ENCODE assay signal across 8 cellular contexts in genomic region chr14:35807131-35807961, GRCh38. TPM values are rescaled to one million over a fixed set of nuclear protein-coding genes. Genes with fewer than 3 reads are reported as not detected.
DNase-seq lines count a peak whose midpoint lies in the region; ATAC-seq and TF ChIP-seq lines count a peak whose summit lies in the region.

No MANE protein-coding gene starts in this region.

- 0 out of 2 replicates have a peak, but pooled peaks cover 2% of the 10 kb centered on the region for H3K36me3 Mint-ChIP-seq in WTC11
- no peaks in the 10 kb centered on the region for H3K36me3 Mint-ChIP-seq in glutamatergic neuron (ENCODE audit: unreplicated experiment)
- peaks cover 27% of the 10 kb centered on the region for H3K36me3 Mint-ChIP-seq in stimulated activated effector memory CD8-positive, alpha-beta T cell treated with anti-CD3 and anti-CD28 coated beads, Interleukin-12 subunit alpha, Interleukin-12 subunit beta, amount 100 ng/mL, for 72 hours

- peak overlapping the region; percentile 92; the same call in 1 of the 2 replicates for H2AFZ ChIP-seq in SK-N-SH (ENCODE audit: low read depth)

- H4K20me1 ChIP-seq in SK-N-SH (ENCODE audit: insufficient read depth): no peaks in the 10 kb centered on the region; the same call in 1 of the 2 replicates

- no peak for TF ChIP-seq EP300 in SK-N-SH (IDR thresholded peaks at IDR 0.05; ENCODE audit: borderline replicate concordance in 1 of 2, low read depth in 1 of 2, low read length in 1 of 2)

- WGBS in SK-N-SH (ENCODE audit: low lambda C conversion rate): 57% methylated on average over 8 of the region's 8 CpGs

- CTCF ChIA-PET in SK-N-SH (lab: Yijun Ruan, JAX) (interaction anchor here (0.6 to 2.0 kb wide), 4 partner anchors 11 to 35 kb away, joined by 3 to 8 read pairs (median 6); no protein-coding TSS in a partner anchor), WTC11 (lab: Charles Lee) (interaction anchor here (1.5 to 5.1 kb wide), 2 partner anchors 10 to 15 kb away, joined by 9 to 25 read pairs; no protein-coding TSS in a partner anchor)

- DNase-seq in SK-N-SH: no peak
- DNase-seq in WTC11 (ENCODE audit: low spot score): no peak
- no peak for DNase-seq in glutamatergic neuron
- DNase-seq in stimulated activated effector memory CD8-positive, alpha-beta T cell treated with anti-CD3 and anti-CD28 coated beads, Interleukin-12 subunit alpha, Interleukin-12 subunit beta, amount 100 ng/mL, for 72 hours (ENCODE audit: low spot score in 2 of 2): no peak
- no peak for DNase-seq in kidney glomerular epithelial cell (lab: John Stamatoyannopoulos, UW)
- no peak for DNase-seq in NCI-H187 treated with DMSO at 0.1 percent for 48 hours (lab: John Stamatoyannopoulos, UW)

- H3F3A ChIP-seq in SK-N-SH (replicated peaks; ENCODE audit: insufficient read depth): peaks cover 15% of the 10 kb centered on the region

- no peak for TF ChIP-seq CTCF in SK-N-SH (IDR thresholded peaks at IDR 0.05)
- no peak for TF ChIP-seq CTCF in WTC11 (IDR thresholded peaks at IDR 0.05)
- no peak for TF ChIP-seq CTCF in glutamatergic neuron (IDR thresholded peaks at IDR 0.05; ENCODE audit: partially characterized antibody, unreplicated experiment)

- H3K27ac Mint-ChIP-seq in WTC11 (peak overlapping the region; percentile 3; the same call in 1 of the 2 replicates), glutamatergic neuron (ENCODE audit: unreplicated experiment) (peak overlapping the region; percentile 45)
- peak overlapping the region; percentile 96 for H3K27ac Mint-ChIP-seq in stimulated activated effector memory CD8-positive, alpha-beta T cell treated with anti-CD3 and anti-CD28 coated beads, Interleukin-12 subunit alpha, Interleukin-12 subunit beta, amount 100 ng/mL, for 72 hours

- POLR2A ChIA-PET in SK-N-SH (lab: Yijun Ruan, JAX): interaction anchor here (0.5 kb wide), 1 partner anchor 19 kb away, joined by 3 read pairs; no protein-coding TSS in a partner anchor
- POLR2A ChIA-PET in WTC11 (lab: Charles Lee): interaction anchor here (2.5 kb wide), 1 partner anchor 19 kb away, joined by 9 read pairs; the partner anchor contains the start of gene BRMS1L

- H3K4me3 ChIP-seq in SK-N-SH (ENCODE audit: low read depth in 2 of 2, low read length in 1 of 2): peak overlapping the region; percentile 70 to 98; a peak in 3 of 4 replicates

- peak overlapping the region; percentile 76 for H3K4me2 ChIP-seq in SK-N-SH

- H3K4me1 Mint-ChIP-seq in WTC11 (peaks cover 15% of the 10 kb centered on the region), glutamatergic neuron (ENCODE audit: low read depth, unreplicated experiment) (peaks cover 10% of the 10 kb centered on the region)
- peaks cover 31% of the 10 kb centered on the region for H3K4me1 Mint-ChIP-seq in stimulated activated effector memory CD8-positive, alpha-beta T cell treated with anti-CD3 and anti-CD28 coated beads, Interleukin-12 subunit alpha, Interleukin-12 subunit beta, amount 100 ng/mL, for 72 hours

- no peaks in the 10 kb centered on the region for H3K36me3 ChIP-seq in SK-N-SH (replicated peaks in 1 of 2; ENCODE audit: control insufficient read depth in 1 of 2, insufficient read depth in 2 of 2, low read length in 1 of 2)

- TF ChIP-seq RAD21 in SK-N-SH (IDR thresholded peaks at IDR 0.05; ENCODE audit: low read length): no peak

- no peaks in the 10 kb centered on the region for H3K27me3 ChIP-seq in SK-N-SH (ENCODE audit: insufficient read depth)

- H3K27me3 Mint-ChIP-seq in WTC11 (ENCODE audit: low read depth) (peaks cover 5% of the 10 kb centered on the region), glutamatergic neuron (ENCODE audit: unreplicated experiment) (peaks cover 5% of the 10 kb centered on the region)

- peaks cover 51% of the 10 kb centered on the region for H3K79me2 ChIP-seq in SK-N-SH (ENCODE audit: insufficient read depth)

- no peaks in the 10 kb centered on the region for H3K9me2 ChIP-seq in SK-N-SH

- H3K27ac ChIP-seq in SK-N-SH (ENCODE audit: low read depth in 2 of 2, low read length in 1 of 2): no peak overlapping the region

- H3K9me3 Mint-ChIP-seq in WTC11 (peaks cover 1% of the 10 kb centered on the region), glutamatergic neuron (ENCODE audit: unreplicated experiment) (peaks cover 5% of the 10 kb centered on the region)
- no peaks in the 10 kb centered on the region for H3K9me3 Mint-ChIP-seq in stimulated activated effector memory CD8-positive, alpha-beta T cell treated with anti-CD3 and anti-CD28 coated beads, Interleukin-12 subunit alpha, Interleukin-12 subunit beta, amount 100 ng/mL, for 72 hours

- H3K4me3 Mint-ChIP-seq in WTC11: peak overlapping the region; percentile 95
- peak overlapping the region; percentile 83 for H3K4me3 Mint-ChIP-seq in glutamatergic neuron (ENCODE audit: unreplicated experiment)
- H3K4me3 Mint-ChIP-seq in stimulated activated effector memory CD8-positive, alpha-beta T cell treated with anti-CD3 and anti-CD28 coated beads, Interleukin-12 subunit alpha, Interleukin-12 subunit beta, amount 100 ng/mL, for 72 hours: peak overlapping the region; percentile 98

- peaks cover 2 to 10% of the 10 kb centered on the region in 2 experiments; a peak in 2 of 4 replicates for H3K4me1 ChIP-seq in SK-N-SH (ENCODE audit: control insufficient read depth in 1 of 2, insufficient read depth in 2 of 2, low read depth in 1 of 2, low read length in 1 of 2)

- H3K9me3 ChIP-seq in SK-N-SH: no peaks in the 10 kb centered on the region

- no peak for ATAC-seq in SK-N-SH treated with all-trans-retinoic acid at 6 μM for 48 hours
- ATAC-seq in WTC11: no peak
- no peak for ATAC-seq in stimulated activated effector memory CD8-positive, alpha-beta T cell treated with anti-CD3 and anti-CD28 coated beads, Interleukin-12 subunit alpha, Interleukin-12 subunit beta, amount 100 ng/mL, for 72 hours
- ATAC-seq in GM19455 (IDR thresholded peaks at IDR 0.05; ENCODE audit: unreplicated experiment): no peak

- H3K9ac ChIP-seq in SK-N-SH: no peak overlapping the region

TF ChIP-seq in SK-N-SH, 30 proteins besides CTCF, POLR2A, EP300 and RAD21 (continues in another document):
- TF ChIP-seq NRF1 (IDR thresholded peaks at IDR 0.05; ENCODE audit: low read depth, low read length) (no peak), RFX5 (IDR thresholded peaks at IDR 0.05; ENCODE audit: low read length) (no peak)
- TF ChIP-seq, protein P1, sequence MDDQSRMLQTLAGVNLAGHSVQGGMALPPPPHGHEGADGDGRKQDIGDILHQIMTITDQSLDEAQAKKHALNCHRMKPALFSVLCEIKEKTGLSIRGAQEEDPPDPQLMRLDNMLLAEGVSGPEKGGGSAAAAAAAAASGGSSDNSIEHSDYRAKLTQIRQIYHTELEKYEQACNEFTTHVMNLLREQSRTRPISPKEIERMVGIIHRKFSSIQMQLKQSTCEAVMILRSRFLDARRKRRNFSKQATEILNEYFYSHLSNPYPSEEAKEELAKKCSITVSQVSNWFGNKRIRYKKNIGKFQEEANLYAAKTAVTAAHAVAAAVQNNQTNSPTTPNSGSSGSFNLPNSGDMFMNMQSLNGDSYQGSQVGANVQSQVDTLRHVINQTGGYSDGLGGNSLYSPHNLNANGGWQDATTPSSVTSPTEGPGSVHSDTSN (IDR thresholded peaks at IDR 0.05): no peak

TF ChIP-seq in SK-N-SH treated with all-trans-retinoic acid at 6 μM for 48 hours, 23 proteins besides CTCF, POLR2A, EP300 and RAD21 (continues in another document):
- TF ChIP-seq BACH2 (CRISPR knock-in tag; IDR thresholded peaks at IDR 0.05; ENCODE audit: borderline replicate concordance) (no peak), OSR1 (CRISPR knock-in tag; IDR thresholded peaks at IDR 0.05) (no peak), PPARA (CRISPR knock-in tag; IDR thresholded peaks at IDR 0.05; ENCODE audit: borderline replicate concordance) (no peak), ISL1 (CRISPR knock-in tag; IDR thresholded peaks at IDR 0.05) (no peak), ESRRG (CRISPR knock-in tag; IDR thresholded peaks at IDR 0.05) (no peak), CREB5 (CRISPR knock-in tag; IDR thresholded peaks at IDR 0.05; ENCODE audit: low read depth) (no peak)

TF ChIP-seq in WTC11, 78 proteins besides CTCF, POLR2A, EP300 and RAD21:
- TF ChIP-seq GABPB1 (CRISPR knock-in tag; IDR thresholded peaks at IDR 0.05) (peak; percentile 59; the same call in 1 of the 2 replicates), JUN (CRISPR knock-in tag; IDR thresholded peaks at IDR 0.05) (no peak), E2F4 (CRISPR knock-in tag; IDR thresholded peaks at IDR 0.05; ENCODE audit: borderline replicate concordance, low read depth) (no peak)
- TF ChIP-seq, protein P2, sequence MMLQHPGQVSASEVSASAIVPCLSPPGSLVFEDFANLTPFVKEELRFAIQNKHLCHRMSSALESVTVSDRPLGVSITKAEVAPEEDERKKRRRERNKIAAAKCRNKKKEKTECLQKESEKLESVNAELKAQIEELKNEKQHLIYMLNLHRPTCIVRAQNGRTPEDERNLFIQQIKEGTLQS (CRISPR knock-in tag; conservative IDR thresholded peaks at IDR 0.05): no peak

RNA-seq across cellular contexts. Expression of gene RALGAPA1, which starts 1.7 kb away (rescaled TPM):
- polyA plus RNA-seq in SK-N-SH (2012; rRNA removed): 3.6 and 4.4 TPM in 2 replicates
- polyA plus RNA-seq in SK-N-SH (2012; cell fraction: cytosol; rRNA removed): 3.9 and 4.1 TPM in 2 replicates
- 8.0 and 15.5 TPM in 2 replicates for polyA plus RNA-seq in SK-N-SH (2012; cell fraction: nucleus; rRNA removed)
- total RNA-seq in WTC11 (2021) (28.8 to 31.7 TPM (median 29.3 TPM) in 3 replicates), glutamatergic neuron (ENCODE audit: unreplicated experiment) (61.0 TPM)

RNA-seq across cellular contexts. Expression of gene BRMS1L, which starts 18.8 kb away (rescaled TPM):
- polyA plus RNA-seq in SK-N-SH (2012; rRNA removed): 7.1 and 9.1 TPM in 2 replicates
- 9.7 and 11.0 TPM in 2 replicates for polyA plus RNA-seq in SK-N-SH (2012; cell fraction: cytosol; rRNA removed)
- polyA plus RNA-seq in SK-N-SH (2012; cell fraction: nucleus; rRNA removed): 3.0 and 9.3 TPM in 2 replicates
- total RNA-seq in WTC11 (2021) (10.7 to 12.9 TPM (median 12.1 TPM) in 3 replicates), glutamatergic neuron (ENCODE audit: unreplicated experiment) (15.9 TPM)

Comparison
In these comparisons a context has a peak if more than half of its experiments do, and no peak if none do; other contexts are left out.
1. H3K27ac Mint-ChIP-seq: peak in every context shown above with its lines; median percentile 96 in stimulated activated effector memory CD8-positive, alpha-beta T cell treated with anti-CD3 and anti-CD28 coated beads, Interleukin-12 subunit alpha, Interleukin-12 subunit beta, amount 100 ng/mL, for 72 hours; 45 in glutamatergic neuron; 3 in WTC11.